In genomic region chr10:104353325-104354048, GRCh38 we compare ENCODE assay signal across 1 cellular context.
TF ChIP-seq lines count a peak whose summit lies in the region.

Gene CFAP58, plus strand, starts transcription at chr10:104353833. Its CDS starts 65 bp downstream, at chr10:104353898.

TF ChIP-seq in IMR-90, 13 proteins besides CTCF, POLR2A, EP300 and RAD21:
- TF ChIP-seq RFX5 (IDR thresholded peaks at IDR 0.05; ENCODE audit: low read depth, low read length) = no peak
- TF ChIP-seq MXI1 (IDR thresholded peaks at IDR 0.05; ENCODE audit: borderline replicate concordance, low read depth, low read length) = peak; percentile 69; the same call in 1 of the 2 replicates
